In genomic region chr6:56804996-56805395, GRCh38 we compare ENCODE assay signal across 9 cellular contexts.
A peak's percentile ranks its signal among the peaks of the same experiment; 100 is the strongest.
DNase-seq lines count a peak whose midpoint lies in the region; ATAC-seq and TF ChIP-seq lines count a peak whose summit lies in the region.
"Had no signal": no experiment of that assay in that cellular context is flagged by ENCODE, and none has a peak within 500 bp of the region (broad histone marks: within the 10 kb centered on the region; RNA-seq: fewer than 3 reads in every experiment).

No MANE protein-coding gene starts in this region.

- no peaks in the 10 kb centered on the region for H3K27me3 Mint-ChIP-seq in WTC11 (ENCODE audit: low read depth)

- H3K27ac Mint-ChIP-seq in WTC11: no peak overlapping the region; the same call in 1 of the 2 replicates

- POLR2A ChIA-PET in WTC11 (lab: Charles Lee): no interaction called here

- ATAC-seq in WTC11: no peak
- ATAC-seq in GM18505 (IDR thresholded peaks at IDR 0.05; ENCODE audit: unreplicated experiment): no peak
- no peak for ATAC-seq in GM21360 (IDR thresholded peaks at IDR 0.05; ENCODE audit: unreplicated experiment)

- H3K4me1 Mint-ChIP-seq in WTC11: peaks cover 65% of the 10 kb centered on the region

- CTCF ChIA-PET in WTC11 (lab: Charles Lee): no interaction called here

- no peak for TF ChIP-seq CTCF in WTC11 (IDR thresholded peaks at IDR 0.05)

- no peak overlapping the region for H3K4me3 Mint-ChIP-seq in WTC11

- TF ChIP-seq POLR2A in GM18505 (IDR thresholded peaks at IDR 0.05; ENCODE audit: borderline replicate concordance, extremely low read depth, insufficient read depth, insufficient read length): no peak

- no peaks in the 10 kb centered on the region for H3K9me3 Mint-ChIP-seq in WTC11

- H3K36me3 Mint-ChIP-seq in WTC11: no peaks in the 10 kb centered on the region

- DNase-seq in HPDE6-E6E7 (ENCODE audit: extremely low spot score) (peak; percentile 13), WTC11 (ENCODE audit: low spot score) (no peak), fibroblast of the conjunctiva (ENCODE audit: low read depth) (peak; percentile 35), stromal cell of bone marrow (ENCODE audit: low read depth) (peak; percentile 53), MV-4-11 (lab: John Stamatoyannopoulos, UW) (no peak)
- DNase-seq: aorta, NCI-H187 treated with DMSO at 0.1 percent for 48 hours had no signal

TF ChIP-seq in WTC11, 78 proteins besides CTCF, POLR2A, EP300 and RAD21:
- no peak for TF ChIP-seq MYBL2 (CRISPR knock-in tag; IDR thresholded peaks at IDR 0.05)
- 0 out of 2 replicates have a peak, but pooled peaks have one; percentile 24 for TF ChIP-seq HMGA2 (CRISPR knock-in tag; IDR thresholded peaks at IDR 0.05)
- no peak for TF ChIP-seq FOXJ3 (CRISPR knock-in tag; IDR thresholded peaks at IDR 0.05; ENCODE audit: borderline replicate concordance)
TF ChIP-seq in WTC11: peak in this region for 1.

Comparison
In these comparisons a context has a peak if more than half of its experiments do, and no peak if none do; other contexts are left out.
1. DNase-seq: peak in HPDE6-E6E7 (single experiment), fibroblast of the conjunctiva (single experiment) and stromal cell of bone marrow (single experiment); none in WTC11 (single experiment) and MV-4-11 (single experiment).